Comparison of ENCODE assay signal across 2 cellular contexts in genomic region chr20:50652702-50653294, GRCh38.
TF ChIP-seq lines count a peak whose summit lies in the region.

No MANE protein-coding gene starts in this region.

TF ChIP-seq in SK-N-SH treated with all-trans-retinoic acid at 6 μM for 48 hours, 23 proteins besides CTCF, POLR2A, EP300 and RAD21:
- TF ChIP-seq ZNF70 (CRISPR knock-in tag; IDR thresholded peaks at IDR 0.05) (no peak), GLIS3 (CRISPR knock-in tag; IDR thresholded peaks at IDR 0.05) (no peak), ZFP3 (CRISPR knock-in tag; IDR thresholded peaks at IDR 0.05) (no peak), ZC3H10 (CRISPR knock-in tag; IDR thresholded peaks at IDR 0.05) (no peak), ZFP30 (CRISPR knock-in tag; IDR thresholded peaks at IDR 0.05) (no peak), PPARA (CRISPR knock-in tag; IDR thresholded peaks at IDR 0.05; ENCODE audit: borderline replicate concordance) (no peak), TCF4 (CRISPR knock-in tag; IDR thresholded peaks at IDR 0.05; ENCODE audit: borderline replicate concordance) (no peak), CSRNP3 (CRISPR knock-in tag; IDR thresholded peaks at IDR 0.05) (no peak), CSDC2 (CRISPR knock-in tag; IDR thresholded peaks at IDR 0.05) (no peak), SNAI2 (CRISPR knock-in tag; IDR thresholded peaks at IDR 0.05) (no peak), ARNTL (CRISPR knock-in tag; IDR thresholded peaks at IDR 0.05; ENCODE audit: borderline replicate concordance, low read depth) (no peak), TSHZ2 (CRISPR knock-in tag; IDR thresholded peaks at IDR 0.05) (no peak)
- TF ChIP-seq, protein P1, sequence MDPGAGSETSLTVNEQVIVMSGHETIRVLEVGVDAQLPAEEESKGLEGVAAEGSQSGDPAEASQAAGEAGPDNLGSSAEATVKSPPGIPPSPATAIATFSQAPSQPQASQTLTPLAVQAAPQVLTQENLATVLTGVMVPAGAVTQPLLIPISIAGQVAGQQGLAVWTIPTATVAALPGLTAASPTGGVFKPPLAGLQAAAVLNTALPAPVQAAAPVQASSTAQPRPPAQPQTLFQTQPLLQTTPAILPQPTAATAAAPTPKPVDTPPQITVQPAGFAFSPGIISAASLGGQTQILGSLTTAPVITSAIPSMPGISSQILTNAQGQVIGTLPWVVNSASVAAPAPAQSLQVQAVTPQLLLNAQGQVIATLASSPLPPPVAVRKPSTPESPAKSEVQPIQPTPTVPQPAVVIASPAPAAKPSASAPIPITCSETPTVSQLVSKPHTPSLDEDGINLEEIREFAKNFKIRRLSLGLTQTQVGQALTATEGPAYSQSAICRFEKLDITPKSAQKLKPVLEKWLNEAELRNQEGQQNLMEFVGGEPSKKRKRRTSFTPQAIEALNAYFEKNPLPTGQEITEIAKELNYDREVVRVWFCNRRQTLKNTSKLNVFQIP (CRISPR knock-in tag; IDR thresholded peaks at IDR 0.05; ENCODE audit: borderline replicate concordance, low read depth) = no peak
- TF ChIP-seq, protein P2, sequence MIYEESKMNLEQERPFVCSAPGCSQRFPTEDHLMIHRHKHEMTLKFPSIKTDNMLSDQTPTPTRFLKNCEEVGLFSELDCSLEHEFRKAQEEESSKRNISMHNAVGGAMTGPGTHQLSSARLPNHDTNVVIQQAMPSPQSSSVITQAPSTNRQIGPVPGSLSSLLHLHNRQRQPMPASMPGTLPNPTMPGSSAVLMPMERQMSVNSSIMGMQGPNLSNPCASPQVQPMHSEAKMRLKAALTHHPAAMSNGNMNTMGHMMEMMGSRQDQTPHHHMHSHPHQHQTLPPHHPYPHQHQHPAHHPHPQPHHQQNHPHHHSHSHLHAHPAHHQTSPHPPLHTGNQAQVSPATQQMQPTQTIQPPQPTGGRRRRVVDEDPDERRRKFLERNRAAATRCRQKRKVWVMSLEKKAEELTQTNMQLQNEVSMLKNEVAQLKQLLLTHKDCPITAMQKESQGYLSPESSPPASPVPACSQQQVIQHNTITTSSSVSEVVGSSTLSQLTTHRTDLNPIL (CRISPR knock-in tag; IDR thresholded peaks at IDR 0.05; ENCODE audit: low read depth) = no peak

TF ChIP-seq in SK-N-SH, 30 proteins besides CTCF, POLR2A, EP300 and RAD21:
- no peak for TF ChIP-seq NRF1 (IDR thresholded peaks at IDR 0.05; ENCODE audit: low read depth, low read length)
- TF ChIP-seq, protein P3, sequence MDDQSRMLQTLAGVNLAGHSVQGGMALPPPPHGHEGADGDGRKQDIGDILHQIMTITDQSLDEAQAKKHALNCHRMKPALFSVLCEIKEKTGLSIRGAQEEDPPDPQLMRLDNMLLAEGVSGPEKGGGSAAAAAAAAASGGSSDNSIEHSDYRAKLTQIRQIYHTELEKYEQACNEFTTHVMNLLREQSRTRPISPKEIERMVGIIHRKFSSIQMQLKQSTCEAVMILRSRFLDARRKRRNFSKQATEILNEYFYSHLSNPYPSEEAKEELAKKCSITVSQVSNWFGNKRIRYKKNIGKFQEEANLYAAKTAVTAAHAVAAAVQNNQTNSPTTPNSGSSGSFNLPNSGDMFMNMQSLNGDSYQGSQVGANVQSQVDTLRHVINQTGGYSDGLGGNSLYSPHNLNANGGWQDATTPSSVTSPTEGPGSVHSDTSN (IDR thresholded peaks at IDR 0.05) = no peak
TF ChIP-seq in SK-N-SH: peak in this region for 0.
